In genomic region chr13:113208424-113209335, GRCh38 we compare ENCODE assay signal across 8 cellular contexts. TPM values are rescaled to one million over a fixed set of nuclear protein-coding genes. Genes with fewer than 3 reads are reported as not detected.
DNase-seq lines count a peak whose midpoint lies in the region; ATAC-seq lines count a peak whose summit lies in the region.

Gene PCID2, minus strand, starts transcription at chr13:113208669. Its CDS starts 35 bp downstream, at chr13:113208634.

- no peaks in the 10 kb centered on the region for H3K9me3 Mint-ChIP-seq in CD8-positive, alpha-beta memory T cell
- no peaks in the 10 kb centered on the region for H3K9me3 Mint-ChIP-seq in effector memory CD8-positive, alpha-beta T cell

- no peaks in the 10 kb centered on the region for H3K36me3 ChIP-seq in CD8-positive, alpha-beta memory T cell (ENCODE audit: insufficient read depth, low read length)
- peaks cover 15 to 41% of the 10 kb centered on the region in 2 experiments for H3K36me3 ChIP-seq in mesenchymal stem cell (ENCODE audit: control insufficient read depth in 1 of 2, insufficient read depth in 2 of 2, low read depth in 1 of 2, low read length in 2 of 2)

- peak within 1 kb of the TSS in 1 of 2 experiments; percentile 96 for H3K14ac ChIP-seq in mesenchymal stem cell (ENCODE audit: low read length in 2 of 2)

- peak; percentile 67 for ATAC-seq in GM19463 (IDR thresholded peaks at IDR 0.05; ENCODE audit: unreplicated experiment)
- peak; percentile 69 for ATAC-seq in effector memory CD8-positive, alpha-beta T cell (replicated peaks)

- peak within 1 kb of the TSS; percentile 42 to 97 for H3K23ac ChIP-seq in mesenchymal stem cell (ENCODE audit: low read length in 2 of 2)

- CTCF ChIA-PET in CD8-positive, alpha-beta memory T cell (lab: Charles Lee), result interaction anchor here (1.3 kb wide), 1 partner anchor 29 kb away, joined by 5 read pairs; no protein-coding TSS in a partner anchor

- peak within 1 kb of the TSS; percentile 90 for H2AFZ ChIP-seq in mesenchymal stem cell (ENCODE audit: low read depth, low read length)

- H3K4me3 ChIP-seq in CD8-positive, alpha-beta memory T cell (ENCODE audit: low read length), result peak within 1 kb of the TSS; percentile 84
- H3K4me3 ChIP-seq in mesenchymal stem cell (ENCODE audit: insufficient read depth in 1 of 2, low read depth in 1 of 2, low read length in 2 of 2), result peak within 1 kb of the TSS; percentile 95 to 98

- H3K27me3 ChIP-seq in CD8-positive, alpha-beta memory T cell (ENCODE audit: insufficient read depth, low read length, poor library complexity, severe bottlenecking), result no peaks in the 10 kb centered on the region
- H3K27me3 ChIP-seq in mesenchymal stem cell (ENCODE audit: control insufficient read depth in 1 of 2, insufficient read depth in 1 of 2, low read length in 2 of 2), result no peaks in the 10 kb centered on the region

- peak within 1 kb of the TSS; percentile 97 for H2BK120ac ChIP-seq in mesenchymal stem cell (ENCODE audit: low read depth, low read length)

- peak within 1 kb of the TSS; percentile 100 for H4K8ac ChIP-seq in mesenchymal stem cell (ENCODE audit: low read length)

- peak within 1 kb of the TSS; percentile 98 for H3K9ac ChIP-seq in mesenchymal stem cell (ENCODE audit: low read length)

- H3K27ac Mint-ChIP-seq in CD8-positive, alpha-beta memory T cell, result peak within 1 kb of the TSS; percentile 87 to 98 (median 95)
- H3K27ac Mint-ChIP-seq in effector memory CD8-positive, alpha-beta T cell, result peak within 1 kb of the TSS; percentile 91 to 96

- H2BK15ac ChIP-seq in mesenchymal stem cell (ENCODE audit: low read depth, poor library complexity, severe bottlenecking), result peak within 1 kb of the TSS; percentile 100

- H2BK12ac ChIP-seq in mesenchymal stem cell (ENCODE audit: low read length in 2 of 2), result peak within 1 kb of the TSS; percentile 24 to 91

- peak within 1 kb of the TSS; percentile 99 to 100 for H3K4ac ChIP-seq in mesenchymal stem cell (ENCODE audit: low read depth in 1 of 2, low read length in 2 of 2)

- H3K79me1 ChIP-seq in mesenchymal stem cell (replicated peaks; ENCODE audit: low read length, poor library complexity, severe bottlenecking), result peaks cover 13% of the 10 kb centered on the region

- H3K27ac ChIP-seq in CD8-positive, alpha-beta memory T cell (ENCODE audit: low read depth, low read length), result peak within 1 kb of the TSS; percentile 93
- H3K27ac ChIP-seq in mesenchymal stem cell (ENCODE audit: low read length, poor library complexity, severe bottlenecking), result peak within 1 kb of the TSS; percentile 95

- peak within 1 kb of the TSS; percentile 100 for H2BK5ac ChIP-seq in mesenchymal stem cell (ENCODE audit: low read depth, low read length, poor library complexity, severe bottlenecking)

- peaks cover 39 to 56% (median 42%) of the 10 kb centered on the region in 3 donors for H3K4me1 Mint-ChIP-seq in CD8-positive, alpha-beta memory T cell
- H3K4me1 Mint-ChIP-seq in effector memory CD8-positive, alpha-beta T cell (ENCODE audit: low read depth in 2 of 2), result peaks cover 44 to 51% of the 10 kb centered on the region in 2 donors

- no peaks in the 10 kb centered on the region for H3K27me3 Mint-ChIP-seq in CD8-positive, alpha-beta memory T cell
- no peaks in the 10 kb centered on the region for H3K27me3 Mint-ChIP-seq in effector memory CD8-positive, alpha-beta T cell

- peaks cover 6 to 56% (median 10%) of the 10 kb centered on the region in 3 donors for H3K36me3 Mint-ChIP-seq in CD8-positive, alpha-beta memory T cell
- H3K36me3 Mint-ChIP-seq in effector memory CD8-positive, alpha-beta T cell (ENCODE audit: insufficient read depth), result peaks cover 28% of the 10 kb centered on the region

- POLR2A ChIA-PET in CD8-positive, alpha-beta memory T cell (lab: Charles Lee), result interaction anchor here (0.6 to 2.4 kb wide), 8 partner anchors 18 to 922 kb away, joined by 3 to 16 read pairs (median 4); partner anchors contain the start of gene LAMP1

- peak; percentile 83 to 93 (median 88) for DNase-seq in CD8-positive, alpha-beta memory T cell
- DNase-seq in HPDE6-E6E7 (ENCODE audit: extremely low spot score) (peak; percentile 85), NOMO-1 treated with DMSO at 0.1 percent for 48 hours (lab: John Stamatoyannopoulos, UW; ENCODE audit: unreplicated experiment) (peak; percentile 65), mesenchymal stem cell (peak; percentile 90)
- DNase-seq in activated CD8-positive, alpha-beta memory T cell treated with anti-CD3 and anti-CD28 coated beads for 4 hours (ENCODE audit: low read depth in 2 of 2), result peak; percentile 75 to 77
- DNase-seq in effector memory CD8-positive, alpha-beta T cell, result peak; percentile 88 to 96 (median 95)
- peak; percentile 83 for DNase-seq in stimulated activated CD8-positive, alpha-beta memory T cell treated with anti-CD3 and anti-CD28 coated beads, Interleukin-12 subunit alpha, Interleukin-12 subunit beta, amount 100 ng/mL, for 4 hours (ENCODE audit: low read depth)

- 0% methylated on average over 81 of the region's 102 CpGs for WGBS in mesenchymal stem cell

- peak within 1 kb of the TSS; percentile 87 for H3K4me2 ChIP-seq in mesenchymal stem cell (ENCODE audit: low read length, poor library complexity, severe bottlenecking)

- peaks cover 69% of the 10 kb centered on the region for H3K4me1 ChIP-seq in CD8-positive, alpha-beta memory T cell (ENCODE audit: insufficient read depth, low read length)
- peaks cover 8% of the 10 kb centered on the region for H3K4me1 ChIP-seq in mesenchymal stem cell (ENCODE audit: control insufficient read depth, insufficient read depth, low read depth, low read length)

- H3K4me3 Mint-ChIP-seq in CD8-positive, alpha-beta memory T cell, result peak within 1 kb of the TSS; percentile 88 to 98 (median 92)
- H3K4me3 Mint-ChIP-seq in effector memory CD8-positive, alpha-beta T cell, result peak within 1 kb of the TSS; percentile 79 to 85

- peak within 1 kb of the TSS; percentile 74 for H2AK5ac ChIP-seq in mesenchymal stem cell (ENCODE audit: low read length, severe bottlenecking)

- no peaks in the 10 kb centered on the region for H3K9me3 ChIP-seq in CD8-positive, alpha-beta memory T cell (ENCODE audit: low read length)
- no peaks in the 10 kb centered on the region for H3K9me3 ChIP-seq in mesenchymal stem cell (ENCODE audit: control insufficient read depth, low read length)

- H4K91ac ChIP-seq in mesenchymal stem cell (ENCODE audit: low read length), result peak within 1 kb of the TSS; percentile 97

- peak within 1 kb of the TSS; percentile 96 to 98 for H3K18ac ChIP-seq in mesenchymal stem cell (ENCODE audit: low read depth in 1 of 2, low read length in 2 of 2)

RNA-seq across cellular contexts. Expression of gene PCID2, which starts in this region (rescaled TPM):
- 10 to 100 TPM; 60.1 to 62.3 TPM for total RNA-seq in CD8-positive, alpha-beta memory T cell
- polyA plus RNA-seq in CD8-positive, alpha-beta memory T cell, result 90.4 TPM
- 32.8 TPM for polyA plus RNA-seq in mesenchymal stem cell (2013, experiment 1 of 2)
- 32.5 TPM for polyA plus RNA-seq in mesenchymal stem cell (2013, experiment 2 of 2)

Comparison
In these comparisons a context has a peak if more than half of its experiments do, and no peak if none do; other contexts are left out.
1. Peak in every context shown above with its lines: DNase-seq, ATAC-seq, H3K4me3 ChIP-seq and H3K27ac ChIP-seq.